ENCODE assay signal across 9 cellular contexts in genomic region chr12:6215932-6216494, GRCh38. TPM values are rescaled to one million over a fixed set of nuclear protein-coding genes. Genes with fewer than 3 reads are reported as not detected.
DNase-seq lines count a peak whose midpoint lies in the region; ATAC-seq and TF ChIP-seq lines count a peak whose summit lies in the region.
"Had no signal": no experiment of that assay in that cellular context is flagged by ENCODE, and none has a peak within 500 bp of the region (broad histone marks: within the 10 kb centered on the region; RNA-seq: fewer than 3 reads in every experiment).

No MANE protein-coding gene starts in this region.

- peaks cover 4% of the 10 kb centered on the region for H3K27me3 Mint-ChIP-seq in activated CD4-positive, alpha-beta memory T cell treated with anti-CD3 and anti-CD28 coated beads for 36 hours
- H3K27me3 Mint-ChIP-seq: activated naive CD8-positive, alpha-beta T cell had no signal

- H3K36me3 Mint-ChIP-seq in activated CD4-positive, alpha-beta memory T cell treated with anti-CD3 and anti-CD28 coated beads for 36 hours, result no peaks in the 10 kb centered on the region
- H3K36me3 Mint-ChIP-seq: activated naive CD8-positive, alpha-beta T cell had no signal

- H3K4me3 ChIP-seq in choroid plexus epithelial cell (ENCODE audit: low read depth, low read length) (no peak overlapping the region), H7 (ENCODE audit: insufficient read depth, low read depth, low read length) (no peak overlapping the region)

- H3K27ac Mint-ChIP-seq in activated CD4-positive, alpha-beta memory T cell treated with anti-CD3 and anti-CD28 coated beads for 36 hours, result no peak overlapping the region

- peaks cover 4% of the 10 kb centered on the region; the same call in 1 of the 2 replicates for H3K36me3 ChIP-seq in H7 (replicated peaks; ENCODE audit: control insufficient read depth, insufficient read depth, low read length)

- POLR2A ChIA-PET in activated CD4-positive, alpha-beta memory T cell treated with anti-CD3 and anti-CD28 coated beads for 36 hours (lab: Charles Lee), result no interaction called here

- TF ChIP-seq CTCF in choroid plexus epithelial cell (conservative IDR thresholded peaks at IDR 0.05; ENCODE audit: low read depth, low read length), result no peak

- DNase-seq in AG08395 (ENCODE audit: low spot score) (peak; percentile 93), NCI-H1048 (lab: John Stamatoyannopoulos, UW) (peak; percentile 20), choroid plexus epithelial cell (ENCODE audit: low read depth) (peak; percentile 63), medulla oblongata (ENCODE audit: extremely low spot score) (peak; percentile 90), ureter (ENCODE audit: low spot score) (peak; percentile 93), H7 (no peak)
- DNase-seq in activated CD4-positive, alpha-beta memory T cell treated with anti-CD3 and anti-CD28 coated beads for 36 hours, result no peak

- H3K4me1 Mint-ChIP-seq in activated CD4-positive, alpha-beta memory T cell treated with anti-CD3 and anti-CD28 coated beads for 36 hours (ENCODE audit: low read depth), result peaks cover 13% of the 10 kb centered on the region

- CTCF ChIA-PET in activated CD4-positive, alpha-beta memory T cell treated with anti-CD3 and anti-CD28 coated beads for 36 hours (lab: Charles Lee), result interaction anchor here (6.8 kb wide), 1 partner anchor 20 kb away, joined by 26 read pairs; no protein-coding TSS in a partner anchor

- ATAC-seq in GM18498 (IDR thresholded peaks at IDR 0.05; ENCODE audit: unreplicated experiment), result no peak

- intact Hi-C loops in activated CD4-positive, alpha-beta memory T cell treated with anti-CD3 and anti-CD28 coated beads for 36 hours (cut with micrococcal nuclease), result no loop called here

- H3K27me3 ChIP-seq in H7 (ENCODE audit: control insufficient read depth, insufficient read depth, low read length), result no peaks in the 10 kb centered on the region

- H3K4me3 Mint-ChIP-seq in activated CD4-positive, alpha-beta memory T cell treated with anti-CD3 and anti-CD28 coated beads for 36 hours, result no peak overlapping the region
- H3K4me3 Mint-ChIP-seq: activated naive CD8-positive, alpha-beta T cell had no signal

- H3K9me3 Mint-ChIP-seq in activated CD4-positive, alpha-beta memory T cell treated with anti-CD3 and anti-CD28 coated beads for 36 hours, result no peaks in the 10 kb centered on the region

RNA-seq across cellular contexts. Expression of gene CD9, which starts 15.8 kb away (rescaled TPM):
- 427 TPM for total RNA-seq in ureter
- 266 and 274 TPM in 2 replicates for total RNA-seq in H7 (2014; rRNA removed; shearing (Covaris generic))
- total RNA-seq in activated CD4-positive, alpha-beta memory T cell treated with anti-CD3 and anti-CD28 coated beads for 36 hours, result 1 to 10 TPM; 1.5 to 2.3 TPM

Comparison
In these comparisons a context has a peak if more than half of its experiments do, and no peak if none do; other contexts are left out.
1. DNase-seq: peak in AG08395 (single experiment), NCI-H1048 (single experiment), choroid plexus epithelial cell (single experiment), medulla oblongata (single experiment) and ureter (single experiment); none in H7 (single experiment) and activated CD4-positive, alpha-beta memory T cell treated with anti-CD3 and anti-CD28 coated beads for 36 hours (single experiment).
2. RNA of gene CD9, which starts 15.8 kb away (total RNA-seq): 427 TPM in ureter (single experiment) and 266 to 274 TPM in H7; 1.5 to 2.3 TPM in activated CD4-positive, alpha-beta memory T cell treated with anti-CD3 and anti-CD28 coated beads for 36 hours; every median in the first group is over 10 times any median in the second.